ENCODE assay signal across 1 cellular context in genomic region chr7:35036361-35037171, GRCh38.
A peak's percentile ranks its signal among the peaks of the same experiment; 100 is the strongest.
TF ChIP-seq lines count a peak whose summit lies in the region.

No MANE protein-coding gene starts in this region.

TF ChIP-seq in HEK293, 187 proteins besides CTCF, POLR2A, EP300 and RAD21 (continued from another document):
- TF ChIP-seq ZNF19 (tag by site-specific recombination; IDR thresholded peaks at IDR 0.05; ENCODE audit: low read depth), result no peak
- TF ChIP-seq ZBTB8A (tag by site-specific recombination; IDR thresholded peaks at IDR 0.05), result peak; percentile 47
- no peak for TF ChIP-seq ZNF473 (tag by site-specific recombination; IDR thresholded peaks at IDR 0.05)
- TF ChIP-seq ZNF157 (tag by site-specific recombination; IDR thresholded peaks at IDR 0.05), result no peak
- TF ChIP-seq ZNF23 (tag by site-specific recombination; IDR thresholded peaks at IDR 0.05; ENCODE audit: borderline replicate concordance), result no peak
- no peak for TF ChIP-seq HOXD13 (CRISPR knock-in tag; IDR thresholded peaks at IDR 0.05; ENCODE audit: borderline replicate concordance)
- no peak for TF ChIP-seq KLF1 (tag by site-specific recombination; IDR thresholded peaks at IDR 0.05)
- no peak for TF ChIP-seq ZNF776 (tag by site-specific recombination; IDR thresholded peaks at IDR 0.05; ENCODE audit: borderline replicate concordance)
- no peak for TF ChIP-seq ZSCAN23 (tag by site-specific recombination; IDR thresholded peaks at IDR 0.05)
- TF ChIP-seq, protein P1, sequence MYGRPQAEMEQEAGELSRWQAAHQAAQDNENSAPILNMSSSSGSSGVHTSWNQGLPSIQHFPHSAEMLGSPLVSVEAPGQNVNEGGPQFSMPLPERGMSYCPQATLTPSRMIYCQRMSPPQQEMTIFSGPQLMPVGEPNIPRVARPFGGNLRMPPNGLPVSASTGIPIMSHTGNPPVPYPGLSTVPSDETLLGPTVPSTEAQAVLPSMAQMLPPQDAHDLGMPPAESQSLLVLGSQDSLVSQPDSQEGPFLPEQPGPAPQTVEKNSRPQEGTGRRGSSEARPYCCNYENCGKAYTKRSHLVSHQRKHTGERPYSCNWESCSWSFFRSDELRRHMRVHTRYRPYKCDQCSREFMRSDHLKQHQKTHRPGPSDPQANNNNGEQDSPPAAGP (tag by site-specific recombination; IDR thresholded peaks at IDR 0.05), result no peak
- no peak for TF ChIP-seq ZNF37A (tag by site-specific recombination; IDR thresholded peaks at IDR 0.05)
- no peak for TF ChIP-seq ZFHX2 (tag by site-specific recombination; conservative IDR thresholded peaks at IDR 0.05)
- no peak for TF ChIP-seq ZNF146 (tag by site-specific recombination; IDR thresholded peaks at IDR 0.05)
- TF ChIP-seq, protein P2, sequence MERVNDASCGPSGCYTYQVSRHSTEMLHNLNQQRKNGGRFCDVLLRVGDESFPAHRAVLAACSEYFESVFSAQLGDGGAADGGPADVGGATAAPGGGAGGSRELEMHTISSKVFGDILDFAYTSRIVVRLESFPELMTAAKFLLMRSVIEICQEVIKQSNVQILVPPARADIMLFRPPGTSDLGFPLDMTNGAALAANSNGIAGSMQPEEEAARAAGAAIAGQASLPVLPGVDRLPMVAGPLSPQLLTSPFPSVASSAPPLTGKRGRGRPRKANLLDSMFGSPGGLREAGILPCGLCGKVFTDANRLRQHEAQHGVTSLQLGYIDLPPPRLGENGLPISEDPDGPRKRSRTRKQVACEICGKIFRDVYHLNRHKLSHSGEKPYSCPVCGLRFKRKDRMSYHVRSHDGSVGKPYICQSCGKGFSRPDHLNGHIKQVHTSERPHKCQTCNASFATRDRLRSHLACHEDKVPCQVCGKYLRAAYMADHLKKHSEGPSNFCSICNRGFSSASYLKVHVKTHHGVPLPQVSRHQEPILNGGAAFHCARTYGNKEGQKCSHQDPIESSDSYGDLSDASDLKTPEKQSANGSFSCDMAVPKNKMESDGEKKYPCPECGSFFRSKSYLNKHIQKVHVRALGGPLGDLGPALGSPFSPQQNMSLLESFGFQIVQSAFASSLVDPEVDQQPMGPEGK (tag by site-specific recombination; IDR thresholded peaks at IDR 0.05), result peak; percentile 28; the same call in 1 of the 2 replicates
- TF ChIP-seq PRDM1 (tag by site-specific recombination; IDR thresholded peaks at IDR 0.05), result no peak
- no peak for TF ChIP-seq GLI2 (tag by site-specific recombination; IDR thresholded peaks at IDR 0.05; ENCODE audit: borderline replicate concordance, low read depth)
- TF ChIP-seq ZNF133 (tag by site-specific recombination; IDR thresholded peaks at IDR 0.05), result no peak
- TF ChIP-seq ZFP41 (tag by site-specific recombination; IDR thresholded peaks at IDR 0.05; ENCODE audit: borderline replicate concordance), result no peak
- TF ChIP-seq GLIS1 (tag by site-specific recombination; IDR thresholded peaks at IDR 0.05), result no peak
- TF ChIP-seq ZNF202 (tag by site-specific recombination; IDR thresholded peaks at IDR 0.05; ENCODE audit: borderline replicate concordance), result no peak
- peak; percentile 42; the same call in 1 of the 2 replicates for TF ChIP-seq SP2 (tag by site-specific recombination; IDR thresholded peaks at IDR 0.05)
- TF ChIP-seq ZNF335 (tag by site-specific recombination; conservative IDR thresholded peaks at IDR 0.05), result peak; percentile 84
- TF ChIP-seq, protein P3, sequence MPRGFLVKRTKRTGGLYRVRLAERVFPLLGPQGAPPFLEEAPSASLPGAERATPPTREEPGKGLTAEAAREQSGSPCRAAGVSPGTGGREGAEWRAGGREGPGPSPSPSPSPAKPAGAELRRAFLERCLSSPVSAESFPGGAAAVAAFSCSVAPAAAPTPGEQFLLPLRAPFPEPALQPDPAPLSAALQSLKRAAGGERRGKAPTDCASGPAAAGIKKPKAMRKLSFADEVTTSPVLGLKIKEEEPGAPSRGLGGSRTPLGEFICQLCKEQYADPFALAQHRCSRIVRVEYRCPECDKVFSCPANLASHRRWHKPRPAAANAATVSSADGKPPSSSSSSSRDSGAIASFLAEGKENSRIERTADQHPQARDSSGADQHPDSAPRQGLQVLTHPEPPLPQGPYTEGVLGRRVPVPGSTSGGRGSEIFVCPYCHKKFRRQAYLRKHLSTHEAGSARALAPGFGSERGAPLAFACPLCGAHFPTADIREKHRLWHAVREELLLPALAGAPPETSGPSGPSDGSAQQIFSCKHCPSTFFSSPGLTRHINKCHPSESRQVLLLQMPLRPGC (tag by site-specific recombination; IDR thresholded peaks at IDR 0.05), result no peak
- TF ChIP-seq EGR2 (tag by site-specific recombination; IDR thresholded peaks at IDR 0.05; ENCODE audit: low read depth), result no peak
- no peak for TF ChIP-seq ZNF555 (tag by site-specific recombination; conservative IDR thresholded peaks at IDR 0.05)
- TF ChIP-seq ZNF398 (tag by site-specific recombination; IDR thresholded peaks at IDR 0.05), result peak; percentile 32; the same call in 1 of the 2 replicates
- peak; percentile 71 for TF ChIP-seq ZNF341 (tag by site-specific recombination; IDR thresholded peaks at IDR 0.05; ENCODE audit: low read depth)
- no peak for TF ChIP-seq ZNF704 (tag by site-specific recombination; IDR thresholded peaks at IDR 0.05)
- TF ChIP-seq ZBTB48 (tag by site-specific recombination; IDR thresholded peaks at IDR 0.05), result no peak
- no peak for TF ChIP-seq SETDB1 (IDR thresholded peaks at IDR 0.05; ENCODE audit: insufficient read length, low read length)
- TF ChIP-seq PBX3 (CRISPR knock-in tag; IDR thresholded peaks at IDR 0.05), result no peak
- TF ChIP-seq ZNF670 (tag by site-specific recombination; IDR thresholded peaks at IDR 0.05; ENCODE audit: low read depth), result no peak
- TF ChIP-seq ZNF362 (tag by site-specific recombination; IDR thresholded peaks at IDR 0.05), result no peak
- no peak for TF ChIP-seq ZNF777 (tag by site-specific recombination; IDR thresholded peaks at IDR 0.05; ENCODE audit: borderline replicate concordance)
- TF ChIP-seq ZNF24 (tag by site-specific recombination; IDR thresholded peaks at IDR 0.05), result no peak
- TF ChIP-seq ZFP37 (tag by site-specific recombination; IDR thresholded peaks at IDR 0.05), result no peak
- TF ChIP-seq ZNF791 (tag by site-specific recombination; IDR thresholded peaks at IDR 0.05), result no peak
- TF ChIP-seq SCRT2 (tag by site-specific recombination; IDR thresholded peaks at IDR 0.05), result peak; percentile 67
- TF ChIP-seq, protein P4, sequence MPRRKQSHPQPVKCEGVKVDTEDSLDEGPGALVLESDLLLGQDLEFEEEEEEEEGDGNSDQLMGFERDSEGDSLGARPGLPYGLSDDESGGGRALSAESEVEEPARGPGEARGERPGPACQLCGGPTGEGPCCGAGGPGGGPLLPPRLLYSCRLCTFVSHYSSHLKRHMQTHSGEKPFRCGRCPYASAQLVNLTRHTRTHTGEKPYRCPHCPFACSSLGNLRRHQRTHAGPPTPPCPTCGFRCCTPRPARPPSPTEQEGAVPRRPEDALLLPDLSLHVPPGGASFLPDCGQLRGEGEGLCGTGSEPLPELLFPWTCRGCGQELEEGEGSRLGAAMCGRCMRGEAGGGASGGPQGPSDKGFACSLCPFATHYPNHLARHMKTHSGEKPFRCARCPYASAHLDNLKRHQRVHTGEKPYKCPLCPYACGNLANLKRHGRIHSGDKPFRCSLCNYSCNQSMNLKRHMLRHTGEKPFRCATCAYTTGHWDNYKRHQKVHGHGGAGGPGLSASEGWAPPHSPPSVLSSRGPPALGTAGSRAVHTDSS (tag by site-specific recombination; IDR thresholded peaks at IDR 0.05), result no peak
- TF ChIP-seq SP7 (tag by site-specific recombination; IDR thresholded peaks at IDR 0.05), result peak; percentile 14; the same call in 1 of the 2 replicates
- TF ChIP-seq, protein P5, sequence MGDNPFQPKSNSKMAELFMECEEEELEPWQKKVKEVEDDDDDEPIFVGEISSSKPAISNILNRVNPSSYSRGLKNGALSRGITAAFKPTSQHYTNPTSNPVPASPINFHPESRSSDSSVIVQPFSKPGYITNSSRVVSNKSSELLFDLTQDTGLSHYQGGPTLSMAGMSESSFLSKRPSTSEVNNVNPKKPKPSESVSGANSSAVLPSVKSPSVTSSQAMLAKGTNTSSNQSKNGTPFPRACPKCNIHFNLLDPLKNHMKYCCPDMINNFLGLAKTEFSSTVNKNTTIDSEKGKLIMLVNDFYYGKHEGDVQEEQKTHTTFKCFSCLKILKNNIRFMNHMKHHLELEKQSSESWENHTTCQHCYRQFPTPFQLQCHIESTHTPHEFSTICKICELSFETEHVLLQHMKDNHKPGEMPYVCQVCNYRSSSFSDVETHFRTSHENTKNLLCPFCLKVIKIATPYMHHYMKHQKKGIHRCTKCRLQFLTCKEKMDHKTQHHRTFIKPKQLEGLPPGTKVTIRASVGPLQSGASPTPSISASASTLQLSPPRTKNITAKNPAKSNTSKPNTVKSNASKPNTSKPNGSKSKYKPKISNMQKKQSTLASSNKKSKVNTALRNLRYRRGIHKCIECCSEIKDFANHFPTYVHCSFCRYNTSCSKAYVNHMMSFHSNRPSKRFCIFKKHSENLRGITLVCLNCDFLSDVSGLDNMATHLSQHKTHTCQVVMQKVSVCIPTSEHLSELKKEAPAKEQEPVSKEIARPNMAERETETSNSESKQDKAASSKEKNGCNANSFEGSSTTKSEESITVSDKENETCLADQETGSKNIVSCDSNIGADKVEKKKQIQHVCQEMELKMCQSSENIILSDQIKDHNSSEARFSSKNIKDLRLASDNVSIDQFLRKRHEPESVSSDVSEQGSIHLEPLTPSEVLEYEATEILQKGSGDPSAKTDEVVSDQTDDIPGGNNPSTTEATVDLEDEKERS (tag by site-specific recombination; IDR thresholded peaks at IDR 0.05), result no peak
- no peak for TF ChIP-seq ZNF302 (tag by site-specific recombination; IDR thresholded peaks at IDR 0.05; ENCODE audit: low read depth)
- no peak for TF ChIP-seq ZNF2 (tag by site-specific recombination; IDR thresholded peaks at IDR 0.05)
